ENCODE assay signal across 1 cellular context in genomic region chr3:157754415-157754814, GRCh38.
TF ChIP-seq lines count a peak whose summit lies in the region.

No MANE protein-coding gene starts in this region.

TF ChIP-seq in GM23338, 12 proteins besides CTCF, POLR2A, EP300 and RAD21 (continued from another document):
- TF ChIP-seq, protein P1, sequence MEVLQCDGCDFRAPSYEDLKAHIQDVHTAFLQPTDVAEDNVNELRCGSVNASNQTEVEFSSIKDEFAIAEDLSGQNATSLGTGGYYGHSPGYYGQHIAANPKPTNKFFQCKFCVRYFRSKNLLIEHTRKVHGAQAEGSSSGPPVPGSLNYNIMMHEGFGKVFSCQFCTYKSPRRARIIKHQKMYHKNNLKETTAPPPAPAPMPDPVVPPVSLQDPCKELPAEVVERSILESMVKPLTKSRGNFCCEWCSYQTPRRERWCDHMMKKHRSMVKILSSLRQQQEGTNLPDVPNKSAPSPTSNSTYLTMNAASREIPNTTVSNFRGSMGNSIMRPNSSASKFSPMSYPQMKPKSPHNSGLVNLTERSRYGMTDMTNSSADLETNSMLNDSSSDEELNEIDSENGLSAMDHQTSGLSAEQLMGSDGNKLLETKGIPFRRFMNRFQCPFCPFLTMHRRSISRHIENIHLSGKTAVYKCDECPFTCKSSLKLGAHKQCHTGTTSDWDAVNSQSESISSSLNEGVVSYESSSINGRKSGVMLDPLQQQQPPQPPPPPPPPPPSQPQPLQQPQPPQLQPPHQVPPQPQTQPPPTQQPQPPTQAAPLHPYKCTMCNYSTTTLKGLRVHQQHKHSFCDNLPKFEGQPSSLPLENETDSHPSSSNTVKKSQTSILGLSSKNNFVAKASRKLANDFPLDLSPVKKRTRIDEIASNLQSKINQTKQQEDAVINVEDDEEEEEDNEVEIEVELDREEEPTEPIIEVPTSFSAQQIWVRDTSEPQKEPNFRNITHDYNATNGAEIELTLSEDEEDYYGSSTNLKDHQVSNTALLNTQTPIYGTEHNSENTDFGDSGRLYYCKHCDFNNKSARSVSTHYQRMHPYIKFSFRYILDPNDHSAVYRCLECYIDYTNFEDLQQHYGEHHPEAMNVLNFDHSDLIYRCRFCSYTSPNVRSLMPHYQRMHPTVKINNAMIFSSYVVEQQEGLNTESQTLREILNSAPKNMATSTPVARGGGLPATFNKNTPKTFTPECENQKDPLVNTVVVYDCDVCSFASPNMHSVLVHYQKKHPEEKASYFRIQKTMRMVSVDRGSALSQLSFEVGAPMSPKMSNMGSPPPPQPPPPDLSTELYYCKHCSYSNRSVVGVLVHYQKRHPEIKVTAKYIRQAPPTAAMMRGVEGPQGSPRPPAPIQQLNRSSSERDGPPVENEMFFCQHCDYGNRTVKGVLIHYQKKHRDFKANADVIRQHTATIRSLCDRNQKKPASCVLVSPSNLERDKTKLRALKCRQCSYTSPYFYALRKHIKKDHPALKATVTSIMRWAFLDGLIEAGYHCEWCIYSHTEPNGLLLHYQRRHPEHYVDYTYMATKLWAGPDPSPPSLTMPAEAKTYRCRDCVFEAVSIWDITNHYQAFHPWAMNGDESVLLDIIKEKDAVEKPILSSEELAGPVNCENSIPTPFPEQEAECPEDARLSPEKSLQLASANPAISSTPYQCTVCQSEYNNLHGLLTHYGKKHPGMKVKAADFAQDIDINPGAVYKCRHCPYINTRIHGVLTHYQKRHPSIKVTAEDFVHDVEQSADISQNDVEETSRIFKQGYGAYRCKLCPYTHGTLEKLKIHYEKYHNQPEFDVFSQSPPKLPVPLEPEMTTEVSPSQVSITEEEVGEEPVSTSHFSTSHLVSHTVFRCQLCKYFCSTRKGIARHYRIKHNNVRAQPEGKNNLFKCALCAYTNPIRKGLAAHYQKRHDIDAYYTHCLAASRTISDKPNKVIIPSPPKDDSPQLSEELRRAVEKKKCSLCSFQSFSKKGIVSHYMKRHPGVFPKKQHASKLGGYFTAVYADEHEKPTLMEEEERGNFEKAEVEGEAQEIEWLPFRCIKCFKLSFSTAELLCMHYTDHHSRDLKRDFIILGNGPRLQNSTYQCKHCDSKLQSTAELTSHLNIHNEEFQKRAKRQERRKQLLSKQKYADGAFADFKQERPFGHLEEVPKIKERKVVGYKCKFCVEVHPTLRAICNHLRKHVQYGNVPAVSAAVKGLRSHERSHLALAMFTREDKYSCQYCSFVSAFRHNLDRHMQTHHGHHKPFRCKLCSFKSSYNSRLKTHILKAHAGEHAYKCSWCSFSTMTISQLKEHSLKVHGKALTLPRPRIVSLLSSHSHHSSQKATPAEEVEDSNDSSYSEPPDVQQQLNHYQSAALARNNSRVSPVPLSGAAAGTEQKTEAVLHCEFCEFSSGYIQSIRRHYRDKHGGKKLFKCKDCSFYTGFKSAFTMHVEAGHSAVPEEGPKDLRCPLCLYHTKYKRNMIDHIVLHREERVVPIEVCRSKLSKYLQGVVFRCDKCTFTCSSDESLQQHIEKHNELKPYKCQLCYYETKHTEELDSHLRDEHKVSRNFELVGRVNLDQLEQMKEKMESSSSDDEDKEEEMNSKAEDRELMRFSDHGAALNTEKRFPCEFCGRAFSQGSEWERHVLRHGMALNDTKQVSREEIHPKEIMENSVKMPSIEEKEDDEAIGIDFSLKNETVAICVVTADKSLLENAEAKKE (CRISPR knock-in tag; IDR thresholded peaks at IDR 0.05), result no peak
- TF ChIP-seq NANOG (IDR thresholded peaks at IDR 0.05; ENCODE audit: borderline replicate concordance) (no peak), EZH2phosphoT487 (IDR thresholded peaks at IDR 0.05; ENCODE audit: unreplicated experiment) (no peak), EZH2 (IDR thresholded peaks at IDR 0.05; ENCODE audit: low read depth, unreplicated experiment) (no peak), ZNF114 (CRISPR knock-in tag; IDR thresholded peaks at IDR 0.05) (no peak), POLR2AphosphoS5 (IDR thresholded peaks at IDR 0.05; ENCODE audit: low read depth) (no peak), STAT1 (IDR thresholded peaks at IDR 0.05; ENCODE audit: unreplicated experiment) (no peak), JUNB (IDR thresholded peaks at IDR 0.05; ENCODE audit: unreplicated experiment) (no peak)
